ENCODE assay signal across 8 cellular contexts in genomic region chr2:113203901-113204519, GRCh38. TPM values are rescaled to one million over a fixed set of nuclear protein-coding genes. Genes with fewer than 3 reads are reported as not detected.
A peak's percentile ranks its signal among the peaks of the same experiment; 100 is the strongest.
DNase-seq lines count a peak whose midpoint lies in the region; ATAC-seq and TF ChIP-seq lines count a peak whose summit lies in the region.

No MANE protein-coding gene starts in this region.

- no peak overlapping the region for H3K27ac Mint-ChIP-seq in endothelial cell (ENCODE audit: unreplicated experiment)
- H3K27ac Mint-ChIP-seq in stimulated activated effector memory CD8-positive, alpha-beta T cell treated with anti-CD3 and anti-CD28 coated beads, Interleukin-12 subunit alpha, Interleukin-12 subunit beta, amount 100 ng/mL, for 72 hours = peak overlapping the region; percentile 69

- no peak overlapping the region for H3K4me3 Mint-ChIP-seq in endothelial cell (ENCODE audit: unreplicated experiment)
- no peak overlapping the region for H3K4me3 Mint-ChIP-seq in stimulated activated effector memory CD8-positive, alpha-beta T cell treated with anti-CD3 and anti-CD28 coated beads, Interleukin-12 subunit alpha, Interleukin-12 subunit beta, amount 100 ng/mL, for 72 hours

- TF ChIP-seq CTCF in endothelial cell (IDR thresholded peaks at IDR 0.05; ENCODE audit: unreplicated experiment) = peak; percentile 92

- DNase-seq in CMK (ENCODE audit: low read depth) (peak; percentile 29), NOMO-1 (lab: John Stamatoyannopoulos, UW; ENCODE audit: unreplicated experiment in 2 of 2) (peak; percentile 47 to 51), endothelial cell (ENCODE audit: low spot score) (peak; percentile 80), mucosa of gallbladder (ENCODE audit: low spot score) (peak; percentile 81)
- DNase-seq in activated CD8-positive, alpha-beta memory T cell treated with anti-CD3 and anti-CD28 coated beads for 24 hours = peak; percentile 89
- DNase-seq in stimulated activated effector memory CD8-positive, alpha-beta T cell treated with anti-CD3 and anti-CD28 coated beads, Interleukin-12 subunit alpha, Interleukin-12 subunit beta, amount 100 ng/mL, for 72 hours (ENCODE audit: low spot score in 2 of 2) = peak; percentile 58 to 83

- peaks cover 11% of the 10 kb centered on the region for H3K27me3 Mint-ChIP-seq in endothelial cell (ENCODE audit: unreplicated experiment)

- H3K36me3 Mint-ChIP-seq in endothelial cell (ENCODE audit: low read depth, unreplicated experiment) = no peaks in the 10 kb centered on the region
- peaks cover 94% of the 10 kb centered on the region for H3K36me3 Mint-ChIP-seq in stimulated activated effector memory CD8-positive, alpha-beta T cell treated with anti-CD3 and anti-CD28 coated beads, Interleukin-12 subunit alpha, Interleukin-12 subunit beta, amount 100 ng/mL, for 72 hours

- peak; percentile 76 for ATAC-seq in GM19463 (IDR thresholded peaks at IDR 0.05; ENCODE audit: unreplicated experiment)
- peak; percentile 72 for ATAC-seq in HG03575 (IDR thresholded peaks at IDR 0.05; ENCODE audit: extremely low read depth, insufficient number of reproducible peaks, low FRiP score, unreplicated experiment)
- peak; percentile 77 for ATAC-seq in stimulated activated effector memory CD8-positive, alpha-beta T cell treated with anti-CD3 and anti-CD28 coated beads, Interleukin-12 subunit alpha, Interleukin-12 subunit beta, amount 100 ng/mL, for 72 hours

- no peaks in the 10 kb centered on the region for H3K9me3 Mint-ChIP-seq in endothelial cell (ENCODE audit: unreplicated experiment)
- H3K9me3 Mint-ChIP-seq in stimulated activated effector memory CD8-positive, alpha-beta T cell treated with anti-CD3 and anti-CD28 coated beads, Interleukin-12 subunit alpha, Interleukin-12 subunit beta, amount 100 ng/mL, for 72 hours = no peaks in the 10 kb centered on the region

- H3K4me1 Mint-ChIP-seq in endothelial cell (ENCODE audit: unreplicated experiment) = no peaks in the 10 kb centered on the region
- peaks cover 35% of the 10 kb centered on the region for H3K4me1 Mint-ChIP-seq in stimulated activated effector memory CD8-positive, alpha-beta T cell treated with anti-CD3 and anti-CD28 coated beads, Interleukin-12 subunit alpha, Interleukin-12 subunit beta, amount 100 ng/mL, for 72 hours

RNA-seq across cellular contexts. Expression of gene PSD4, which starts 30.2 kb away (rescaled TPM):
- total RNA-seq in endothelial cell (ENCODE audit: unreplicated experiment) (1.9 TPM), mucosa of gallbladder (70.3 TPM)

Comparison
In these comparisons a context has a peak if more than half of its experiments do, and no peak if none do; other contexts are left out.
1. Peak in every context shown above with its lines: DNase-seq and ATAC-seq.
2. DNase-seq: peak in every context shown above with its lines; median percentile 89 in activated CD8-positive, alpha-beta memory T cell treated with anti-CD3 and anti-CD28 coated beads for 24 hours; 81 in mucosa of gallbladder; 80 in endothelial cell; 70 in stimulated activated effector memory CD8-positive, alpha-beta T cell treated with anti-CD3 and anti-CD28 coated beads, Interleukin-12 subunit alpha, Interleukin-12 subunit beta, amount 100 ng/mL, for 72 hours; 49 in NOMO-1; 29 in CMK.
3. RNA of gene PSD4, which starts 30.2 kb away (total RNA-seq): 70.3 TPM in mucosa of gallbladder (single experiment); 1.9 TPM in endothelial cell (single experiment); every median in the first group is over 10 times any median in the second.